ENCODE assay signal across 18 cellular contexts in genomic region chr16:51408357-51408756, GRCh38.
DNase-seq lines count a peak whose midpoint lies in the region; ATAC-seq, FAIRE-seq and TF ChIP-seq lines count a peak whose summit lies in the region.
"Had no signal": no experiment of that assay in that cellular context is flagged by ENCODE, and none has a peak within 500 bp of the region (broad histone marks: within the 10 kb centered on the region; RNA-seq: fewer than 3 reads in every experiment).

No MANE protein-coding gene starts in this region.

- H3K4me1 ChIP-seq in pancreas: peaks cover 35 to 73% (median 39%) of the 10 kb centered on the region in 3 donors
- H3K4me1 ChIP-seq: adrenal gland had no signal

- H3K4me3 ChIP-seq in fibroblast of mammary gland (ENCODE audit: control insufficient read depth, low read depth, low read length): no peak overlapping the region
- H3K4me3 ChIP-seq in pancreas: no peak overlapping the region
- H3K4me3 ChIP-seq: adrenal gland, K562, SK-N-MC had no signal

- FAIRE-seq in pancreas (lab: Jason Lieb, UNC): no peak
- FAIRE-seq: H1, K562 had no signal

- peak; percentile 60 for ATAC-seq in GM18909 (IDR thresholded peaks at IDR 0.05; ENCODE audit: poor library complexity, unreplicated experiment)
- peak; percentile 88 to 95 (median 94) for ATAC-seq in pancreas
- no peak for ATAC-seq in GM21529 (IDR thresholded peaks at IDR 0.05; ENCODE audit: unreplicated experiment)
- ATAC-seq in left ventricle myocardium superior: no peak
- ATAC-seq: CD8-positive, alpha-beta T cell; K562; stimulated activated naive CD8-positive, alpha-beta T cell treated with anti-CD3 and anti-CD28 coated beads, Interleukin-15, Interleukin-2, amounts not matched to agents 100 U/mL and 50 U/mL, for 24 hours; WTC11 had no signal

- no peaks in the 10 kb centered on the region for H3K36me3 ChIP-seq in pancreas
- H3K36me3 ChIP-seq: adrenal gland had no signal

- H3K27ac ChIP-seq in pancreas: peak overlapping the region; percentile 53 to 85 (median 69)
- H3K27ac ChIP-seq: adrenal gland, SK-N-MC had no signal

- 7 to 14% methylated on average over 4 of the region's 4 CpGs for WGBS in pancreas, 2 donors

- DNase-seq in RKO (ENCODE audit: low spot score) (peak; percentile 7), fibroblast of mammary gland (ENCODE audit: low read depth) (peak; percentile 89), pancreas (peak in 2 of 6 donors; percentile 27 to 43), NCI-H1092 (lab: John Stamatoyannopoulos, UW) (no peak), left ventricle myocardium superior (no peak)
- no peak for DNase-seq in stimulated activated CD4-positive, alpha-beta T cell treated with anti-CD3 and anti-CD28 coated beads, Interleukin-2, amount 100 ng/mL, for 48 hours
- DNase-seq: adrenal gland; CD8-positive, alpha-beta T cell; hippocampal formation; NCI-H1930; stimulated activated CD4-positive, alpha-beta T cell treated with anti-CD3 and anti-CD28 coated beads, Interleukin-4, amount 100 ng/mL, for 4 hours; stimulated activated naive CD8-positive, alpha-beta T cell treated with anti-CD3 and anti-CD28 coated beads, Interleukin-15, Interleukin-2, amounts not matched to agents 100 U/mL and 50 U/mL, for 24 hours had no signal

- H3K27me3 ChIP-seq in pancreas: no peaks in the 10 kb centered on the region
- H3K27me3 ChIP-seq: adrenal gland had no signal

- TF ChIP-seq CTCF in fibroblast of mammary gland (conservative IDR thresholded peaks at IDR 0.05; ENCODE audit: control insufficient read depth, insufficient read depth, low read depth, low read length) (no peak), pancreas (IDR thresholded peaks at IDR 0.05) (no peak)

- intact Hi-C loops in pancreas (cut with DNase I): no loop called here
- intact Hi-C loops in left ventricle myocardium superior (cut with micrococcal nuclease): no loop called here

- no peaks in the 10 kb centered on the region for H3K9me3 ChIP-seq in pancreas
- H3K9me3 ChIP-seq: adrenal gland had no signal

Comparison
In these comparisons a context has a peak if more than half of its experiments do, and no peak if none do; other contexts are left out.
1. ATAC-seq: peak in GM18909 (single experiment) and pancreas (4 of 4); none in GM21529 (single experiment) and left ventricle myocardium superior (single experiment).
2. DNase-seq: peak in RKO (single experiment) and fibroblast of mammary gland (single experiment); none in stimulated activated CD4-positive, alpha-beta T cell treated with anti-CD3 and anti-CD28 coated beads, Interleukin-2, amount 100 ng/mL, for 48 hours (0 of 2), NCI-H1092 (single experiment) and left ventricle myocardium superior (single experiment).